ENCODE assay signal across 17 cellular contexts in genomic region chr15:46660096-46660842, GRCh38.
DNase-seq lines count a peak whose midpoint lies in the region; ATAC-seq, FAIRE-seq and TF ChIP-seq lines count a peak whose summit lies in the region.
"Had no signal": no experiment of that assay in that cellular context is flagged by ENCODE, and none has a peak within 500 bp of the region (broad histone marks: within the 10 kb centered on the region; RNA-seq: fewer than 3 reads in every experiment).

No MANE protein-coding gene starts in this region.

- DNase-seq in GM12878 (ENCODE audit: low read depth, low spot score) (no peak), NCI-H2107 treated with DMSO at 0.1 percent for 48 hours (lab: John Stamatoyannopoulos, UW; ENCODE audit: unreplicated experiment) (no peak), gastrocnemius medialis (no peak)
- DNase-seq: Calu3; CD8-positive, alpha-beta T cell; DMS79 treated with DMSO at 0.1 percent for 48 hours; GF-D8; HCEC 1CT had no signal

- H3K4me1 ChIP-seq in GM12878 (ENCODE audit: control insufficient read depth, insufficient read depth, low read length) (no peaks in the 10 kb centered on the region), gastrocnemius medialis (no peaks in the 10 kb centered on the region)

- no peaks in the 10 kb centered on the region for H4K20me1 ChIP-seq in GM12878 (ENCODE audit: control insufficient read depth, insufficient read depth)
- H4K20me1 ChIP-seq: BLaER1 treated with 17β-estradiol and CSF1 and Interleukin-3, amounts not matched to agents 10 nM and 100 nM had no signal

- TF ChIP-seq RAD21 in GM12878 (IDR thresholded peaks at IDR 0.05; ENCODE audit: insufficient read depth, low read depth, low read length), result no peak

- no peaks in the 10 kb centered on the region for H3K36me3 ChIP-seq in GM12878 (ENCODE audit: control insufficient read depth in 2 of 2, insufficient read depth in 2 of 2, low read length in 1 of 2)
- H3K36me3 ChIP-seq in gastrocnemius medialis, result no peaks in the 10 kb centered on the region
- H3K36me3 ChIP-seq: BLaER1 treated with 17β-estradiol and CSF1 and Interleukin-3, amounts not matched to agents 10 nM and 100 nM had no signal

- RAD21 ChIA-PET in GM12878 (lab: Charles Lee; ENCODE audit: unreplicated experiment), result no interaction called here

- no peaks in the 10 kb centered on the region for H3K79me2 ChIP-seq in GM12878 (ENCODE audit: control insufficient read depth, insufficient read depth, low read length)

- POLR2A ChIA-PET in GM12878 (lab: Charles Lee), result no interaction called here

- H3K27ac ChIP-seq in GM12878 (ENCODE audit: control insufficient read depth, insufficient read depth) (no peak overlapping the region), gastrocnemius medialis (no peak overlapping the region)

- SMC1A ChIA-PET in GM12878 (lab: Charles Lee; ENCODE audit: uncharacterized antibody, unreplicated experiment), result interaction anchor here (1.6 kb wide), 1 partner anchor 27 kb away, joined by 3 read pairs; no protein-coding TSS in a partner anchor

- TF ChIP-seq POLR2A in GM12878 (IDR thresholded peaks at IDR 0.05; ENCODE audit: low read depth, low read length), result no peak
- no peak for TF ChIP-seq POLR2A in gastrocnemius medialis (IDR thresholded peaks at IDR 0.05)

- no peaks in the 10 kb centered on the region for H3K27me3 ChIP-seq in GM12878 (replicated peaks in 1 of 2; ENCODE audit: control insufficient read depth in 2 of 2, insufficient read depth in 2 of 2, low read length in 1 of 2)
- no peaks in the 10 kb centered on the region for H3K27me3 ChIP-seq in gastrocnemius medialis
- H3K27me3 ChIP-seq: BLaER1 treated with 17β-estradiol and CSF1 and Interleukin-3, amounts not matched to agents 10 nM and 100 nM had no signal

- FAIRE-seq in GM12878 (lab: Jason Lieb, UNC), result no peak
- FAIRE-seq: GM12892, GM18507, H54 had no signal

- BruUV-seq in GM12878 (replicated peaks; lab: Mats Ljungman, UMichigan), result no TSS peak

- TF ChIP-seq EP300 in GM12878 (IDR thresholded peaks at IDR 0.05; ENCODE audit: borderline replicate concordance in 1 of 2, control insufficient read depth in 1 of 2, low read depth in 2 of 2, low read length in 2 of 2), result no peak

- no peak overlapping the region for H3K9ac ChIP-seq in GM12878 (ENCODE audit: control insufficient read depth, insufficient read depth, low read length)
- H3K9ac ChIP-seq: BLaER1 treated with 17β-estradiol and CSF1 and Interleukin-3, amounts not matched to agents 10 nM and 100 nM had no signal

- in situ Hi-C loops in GM12878 (cut with MboI), result no loop called here
- in situ Hi-C loops in gastrocnemius medialis (cut with MboI; ENCODE audit: low sequenced_read_pairs in 4 of 4), result no loop called here

- H3K4me2 ChIP-seq in GM12878 (ENCODE audit: control insufficient read depth, insufficient read depth), result no peak overlapping the region
- H3K4me2 ChIP-seq: GM23338 had no signal

- CTCF ChIA-PET in GM12878 (lab: Yijun Ruan, JAX), result no interaction called here

- ATAC-seq in GM18519 (IDR thresholded peaks at IDR 0.05; ENCODE audit: low FRiP score, unreplicated experiment) (peak; percentile 50), HG02623 (IDR thresholded peaks at IDR 0.05; ENCODE audit: unreplicated experiment) (peak; percentile 55), HG03025 (IDR thresholded peaks at IDR 0.05; ENCODE audit: low FRiP score, unreplicated experiment) (peak; percentile 88), GM12878 (peak; percentile 65), HG03139 (IDR thresholded peaks at IDR 0.05; ENCODE audit: unreplicated experiment) (no peak), gastrocnemius medialis (no peak)
- ATAC-seq: CD8-positive, alpha-beta T cell; GM23338 had no signal

- intact Hi-C loops in GM12878 (cut with micrococcal nuclease; ENCODE audit: unreplicated experiment) (no loop called here), gastrocnemius medialis (cut with DNase I; ENCODE audit: low total_unique reads) (no loop called here)

- H2AFZ ChIP-seq in GM12878 (ENCODE audit: control insufficient read depth, low read depth, low read length), result no peak overlapping the region
- H2AFZ ChIP-seq: GM23338 had no signal

- no peak for TF ChIP-seq CTCF in GM12878 (IDR thresholded peaks at IDR 0.05 in 2 of 3, conservative IDR thresholded peaks at IDR 0.05 in 1 of 3; ENCODE audit: control insufficient read depth in 2 of 3, extremely low read depth in 1 of 3, insufficient read depth in 1 of 3, low read depth in 3 of 3, low read length in 3 of 3)
- no peak for TF ChIP-seq CTCF in gastrocnemius medialis (IDR thresholded peaks at IDR 0.05 in 4 of 5, conservative IDR thresholded peaks at IDR 0.05 in 1 of 5)

- no peak overlapping the region for H3K4me3 ChIP-seq in GM12878
- H3K4me3 ChIP-seq in gastrocnemius medialis, result no peak overlapping the region
- H3K4me3 ChIP-seq: BLaER1 treated with 17β-estradiol and CSF1 and Interleukin-3, amounts not matched to agents 10 nM and 100 nM; GM23338 had no signal

- no peaks in the 10 kb centered on the region for H3K9me3 ChIP-seq in GM12878 (replicated peaks; ENCODE audit: control insufficient read depth, insufficient read depth, low read length)
- no peaks in the 10 kb centered on the region for H3K9me3 ChIP-seq in gastrocnemius medialis
- H3K9me3 ChIP-seq: BLaER1 treated with 17β-estradiol and CSF1 and Interleukin-3, amounts not matched to agents 10 nM and 100 nM had no signal

TF ChIP-seq in GM12878, 131 proteins besides CTCF, POLR2A, EP300 and RAD21:
- no peak for TF ChIP-seq BHLHE40 (IDR thresholded peaks at IDR 0.05; ENCODE audit: borderline replicate concordance in 1 of 2, low read depth in 2 of 2, low read length in 1 of 2)
- no peak for TF ChIP-seq CBX3 (IDR thresholded peaks at IDR 0.05; ENCODE audit: borderline replicate concordance, low read depth)
- no peak for TF ChIP-seq LARP7 (IDR thresholded peaks at IDR 0.05)
- peak; percentile 61 for TF ChIP-seq JUNB (IDR thresholded peaks at IDR 0.05)
- 0 out of 2 replicates have a peak, but pooled peaks have one; percentile 16 for TF ChIP-seq NFIC (IDR thresholded peaks at IDR 0.05; ENCODE audit: low read depth, low read length)

Comparison
In these comparisons a context has a peak if more than half of its experiments do, and no peak if none do; other contexts are left out.
1. ATAC-seq: peak in GM18519 (single experiment), HG02623 (single experiment), HG03025 (single experiment) and GM12878 (single experiment); none in HG03139 (single experiment) and gastrocnemius medialis (0 of 2).